Comparison of ENCODE assay signal across 10 cellular contexts in genomic region chr10:44925224-44925623, GRCh38. TPM values are rescaled to one million over a fixed set of nuclear protein-coding genes. Genes with fewer than 3 reads are reported as not detected.
A peak's percentile ranks its signal among the peaks of the same experiment; 100 is the strongest.
DNase-seq lines count a peak whose midpoint lies in the region; TF ChIP-seq lines count a peak whose summit lies in the region.
"Had no signal": no experiment of that assay in that cellular context is flagged by ENCODE, and none has a peak within 500 bp of the region (broad histone marks: within the 10 kb centered on the region; RNA-seq: fewer than 3 reads in every experiment).

No MANE protein-coding gene starts in this region.

- TF ChIP-seq RAD21 in neural cell (conservative IDR thresholded peaks at IDR 0.05), result peak; percentile 57

- H3K36me3 ChIP-seq in neural cell (ENCODE audit: insufficient read depth, low read length), result no peaks in the 10 kb centered on the region

- H4K20me1 ChIP-seq in neural cell (ENCODE audit: insufficient read depth), result no peaks in the 10 kb centered on the region

- H3K4me3 ChIP-seq in astrocyte of the cerebellum (ENCODE audit: low read depth, low read length) (no peak overlapping the region), neural cell (ENCODE audit: low read length) (no peak overlapping the region)

- H3K9me3 ChIP-seq in neural cell (ENCODE audit: low read length), result no peaks in the 10 kb centered on the region

- H3K79me2 ChIP-seq in neural cell (replicated peaks; ENCODE audit: insufficient read depth, low read length), result no peaks in the 10 kb centered on the region

- TF ChIP-seq CTCF in astrocyte of the cerebellum (IDR thresholded peaks at IDR 0.05; ENCODE audit: low read depth, low read length, missing control alignments) (peak; percentile 19), neural cell (IDR thresholded peaks at IDR 0.05; ENCODE audit: poor library complexity, severe bottlenecking) (peak; percentile 59)

- no peak overlapping the region for H3K27ac ChIP-seq in neural cell (ENCODE audit: low read length)

- no peak overlapping the region for H3K4me2 ChIP-seq in neural cell (ENCODE audit: low read length)

- H3F3A ChIP-seq in neural cell (ENCODE audit: insufficient read depth, low read length, poor library complexity, severe bottlenecking), result no peaks in the 10 kb centered on the region

- no peak overlapping the region for H2AFZ ChIP-seq in neural cell (ENCODE audit: low read depth, low read length)

- H3K9ac ChIP-seq in neural cell (ENCODE audit: low read length), result no peak overlapping the region

- DNase-seq in NCI-H82 (lab: John Stamatoyannopoulos, UW), result peak; percentile 49
- no peak for DNase-seq in NCI-H82 treated with DMSO at 0.1 percent for 48 hours (lab: John Stamatoyannopoulos, UW; ENCODE audit: unreplicated experiment)
- peak; percentile 33 for DNase-seq in M059J (ENCODE audit: low read depth)
- DNase-seq in astrocyte of the cerebellum (ENCODE audit: low read depth), result no peak
- DNase-seq in ureter (ENCODE audit: low spot score), result no peak
- DNase-seq in NCI-H1048 (lab: John Stamatoyannopoulos, UW), result no peak
- no peak for DNase-seq in GM19238 (ENCODE audit: insufficient read length, low spot score)
- DNase-seq: cortex of kidney had no signal

- no peak for TF ChIP-seq EP300 in neural cell (conservative IDR thresholded peaks at IDR 0.05; ENCODE audit: poor library complexity, severe bottlenecking)

- in situ Hi-C loops in astrocyte of the cerebellum (cut with HindIII; ENCODE audit: low sequenced_read_pairs), result no loop called here

- no peaks in the 10 kb centered on the region for H3K27me3 ChIP-seq in neural cell (ENCODE audit: insufficient read depth, low read depth, low read length)

- H3K9me2 ChIP-seq in neural cell (ENCODE audit: insufficient read depth, low read length), result no peaks in the 10 kb centered on the region

TF ChIP-seq in neural cell, 6 proteins besides CTCF, POLR2A, EP300 and RAD21:
- TF ChIP-seq SMC3 (conservative IDR thresholded peaks at IDR 0.05; ENCODE audit: poor library complexity) (peak; percentile 69), EZH2 (IDR thresholded peaks at IDR 0.05; ENCODE audit: borderline replicate concordance, insufficient read depth, low read length, poor library complexity, severe bottlenecking) (no peak)
TF ChIP-seq in neural cell: peak in this region for 1.

RNA-seq across cellular contexts. Expression of gene TMEM72, which starts 14.1 kb away (rescaled TPM):
- 2.2 TPM in 1 of 2 replicates, not detected in the other for total RNA-seq in M059J (2014; rRNA removed; shearing (Covaris generic))
- polyA plus RNA-seq in neural cell, result 1.4 TPM in 2 replicates
- polyA minus RNA-seq in neural cell, result 0.24 and 0.58 TPM in 2 replicates
- total RNA-seq in ureter, result not detected
- total RNA-seq: CD4-positive, alpha-beta T cell had no signal

RNA-seq across cellular contexts. Expression of gene RASSF4, which starts 34.4 kb away (rescaled TPM):
- total RNA-seq in M059J (2014; rRNA removed; shearing (Covaris generic)), result 8.4 and 13.4 TPM in 2 replicates
- 10.2 and 12.4 TPM in 2 replicates for polyA plus RNA-seq in neural cell
- 6.3 and 10.0 TPM in 2 replicates for polyA minus RNA-seq in neural cell
- total RNA-seq in ureter, result 22.7 TPM

RNA-seq across cellular contexts. Expression of gene DEPP1, which starts 53.4 kb away (rescaled TPM):
- 38.0 and 38.8 TPM in 2 replicates for total RNA-seq in M059J (2014; rRNA removed; shearing (Covaris generic))
- 4.3 and 5.2 TPM in 2 replicates for polyA plus RNA-seq in neural cell
- 9.5 and 10.4 TPM in 2 replicates for polyA minus RNA-seq in neural cell
- total RNA-seq in ureter, result 62.7 TPM
- total RNA-seq: CD4-positive, alpha-beta T cell had no signal

Comparison
In these comparisons a context has a peak if more than half of its experiments do, and no peak if none do; other contexts are left out.
1. DNase-seq: peak in NCI-H82 (single experiment) and M059J (single experiment); none in NCI-H82 treated with DMSO at 0.1 percent for 48 hours (single experiment), astrocyte of the cerebellum (single experiment), ureter (single experiment), NCI-H1048 (single experiment) and GM19238 (single experiment).